Comparison of ENCODE assay signal across 20 cellular contexts in genomic region chr7:137485818-137486217, GRCh38.
DNase-seq lines count a peak whose midpoint lies in the region; ATAC-seq, FAIRE-seq and TF ChIP-seq lines count a peak whose summit lies in the region.
"Had no signal": no experiment of that assay in that cellular context is flagged by ENCODE, and none has a peak within 500 bp of the region (broad histone marks: within the 10 kb centered on the region; RNA-seq: fewer than 3 reads in every experiment).

No MANE protein-coding gene starts in this region.

- H3K4me2 ChIP-seq in GM12878 (ENCODE audit: control insufficient read depth, insufficient read depth) (no peak overlapping the region), H1 (ENCODE audit: insufficient read depth in 1 of 2, low read depth in 2 of 2, low read length in 2 of 2) (no peak overlapping the region), neuronal stem cell (ENCODE audit: insufficient read depth, low read length, poor library complexity, severe bottlenecking) (no peak overlapping the region)
- H3K4me2 ChIP-seq: A549; BLaER1 treated with 17β-estradiol and CSF1 and Interleukin-3, amounts not matched to agents 10 nM and 100 nM had no signal

- SMC1A ChIA-PET in GM12878 (lab: Charles Lee; ENCODE audit: uncharacterized antibody, unreplicated experiment) = interaction anchor here (2.1 to 2.7 kb wide), 2 partner anchors 9 to 18 kb away, joined by 13 read pairs; no protein-coding TSS in a partner anchor

- H2BK15ac ChIP-seq in H1 (ENCODE audit: low read length) (no peak overlapping the region), neuronal stem cell (ENCODE audit: low read length) (no peak overlapping the region)

- H2AFZ ChIP-seq in GM12878 (ENCODE audit: control insufficient read depth, low read depth, low read length) (no peak overlapping the region), H1 (ENCODE audit: low read length) (no peak overlapping the region), neuronal stem cell (ENCODE audit: low read length) (no peak overlapping the region)

- no peaks in the 10 kb centered on the region for H3K9me3 ChIP-seq in GM12878 (replicated peaks; ENCODE audit: control insufficient read depth, insufficient read depth, low read length)
- H3K9me3 ChIP-seq in H1 (ENCODE audit: insufficient read depth in 2 of 2, low read depth in 1 of 2, low read length in 1 of 2) = peaks cover 0 to 3% of the 10 kb centered on the region in 2 experiments; a peak in 1 of 4 replicates
- no peaks in the 10 kb centered on the region for H3K9me3 ChIP-seq in neuronal stem cell (replicated peaks in 1 of 2; ENCODE audit: control insufficient read depth in 2 of 2, insufficient read depth in 1 of 2, low read depth in 1 of 2, low read length in 2 of 2)
- H3K9me3 ChIP-seq: A549, Caco-2 had no signal

- H3K79me1 ChIP-seq in H1 (ENCODE audit: low read depth, low read length) (no peaks in the 10 kb centered on the region), neuronal stem cell (ENCODE audit: low read depth, low read length) (no peaks in the 10 kb centered on the region)

- ATAC-seq in GM12878 (no peak), GM21447 (IDR thresholded peaks at IDR 0.05; ENCODE audit: unreplicated experiment) (no peak), HG02763 (IDR thresholded peaks at IDR 0.05; ENCODE audit: unreplicated experiment) (no peak)
- ATAC-seq: A549; CD8-positive, alpha-beta T cell had no signal

- no peak for FAIRE-seq in GM12878 (lab: Jason Lieb, UNC)
- FAIRE-seq in H1 (lab: Jason Lieb, UNC) = peak; percentile 7
- FAIRE-seq: A549, D721Med, G401.6, GM12892, GM18507 had no signal

- H4K20me1 ChIP-seq in GM12878 (ENCODE audit: control insufficient read depth, insufficient read depth) (no peaks in the 10 kb centered on the region), H1 (replicated peaks in 1 of 2; ENCODE audit: control insufficient read depth in 1 of 2, insufficient read depth in 2 of 2, low read length in 2 of 2) (no peaks in the 10 kb centered on the region)
- H4K20me1 ChIP-seq: BLaER1 treated with 17β-estradiol and CSF1 and Interleukin-3, amounts not matched to agents 10 nM and 100 nM had no signal

- H3K4ac ChIP-seq in H1 (replicated peaks; ENCODE audit: insufficient read length, low read depth, low read length) (no peak overlapping the region), neuronal stem cell (ENCODE audit: low read length) (no peak overlapping the region)

- POLR2A ChIA-PET in GM12878 (lab: Charles Lee) (no interaction called here), H1 (lab: Charles Lee; ENCODE audit: partially characterized antibody) (no interaction called here)

- H3K18ac ChIP-seq in H1 (ENCODE audit: extremely low read depth, low read length) (no peak overlapping the region), neuronal stem cell (ENCODE audit: low read length) (no peak overlapping the region)

- H3K36me3 ChIP-seq in GM12878 (ENCODE audit: control insufficient read depth in 2 of 2, insufficient read depth in 2 of 2, low read length in 1 of 2) = no peaks in the 10 kb centered on the region
- no peaks in the 10 kb centered on the region for H3K36me3 ChIP-seq in H1 (ENCODE audit: control insufficient read depth in 2 of 4, insufficient read depth in 4 of 4, low read length in 3 of 4)
- no peaks in the 10 kb centered on the region for H3K36me3 ChIP-seq in neuronal stem cell (replicated peaks in 1 of 2; ENCODE audit: control insufficient read depth in 2 of 2, insufficient read depth in 2 of 2, low read length in 2 of 2)
- H3K36me3 ChIP-seq: BLaER1 treated with 17β-estradiol and CSF1 and Interleukin-3, amounts not matched to agents 10 nM and 100 nM had no signal

- DNase-seq in GM12878 (ENCODE audit: low read depth, low spot score) (no peak), H1 (ENCODE audit: low read depth in 1 of 2, low spot score in 2 of 2) (no peak), neuronal stem cell (ENCODE audit: low spot score) (peak; percentile 17)
- DNase-seq: AML-193; Caco-2; Calu3; CD4-positive, alpha-beta T cell; CD8-positive, alpha-beta T cell; DMS79 treated with DMSO at 0.1 percent for 48 hours; GF-D8 had no signal

- H3K27ac ChIP-seq in GM12878 (ENCODE audit: control insufficient read depth, insufficient read depth) (no peak overlapping the region), H1 (ENCODE audit: low read depth, low read length) (no peak overlapping the region), neuronal stem cell (replicated peaks; ENCODE audit: low read length) (no peak overlapping the region)
- H3K27ac ChIP-seq: 22Rv1; A549; BLaER1 treated with 17β-estradiol and CSF1 and Interleukin-3, amounts not matched to agents 10 nM and 100 nM; C4-2B had no signal

- TF ChIP-seq CTCF in GM12878 (IDR thresholded peaks at IDR 0.05 in 2 of 3, conservative IDR thresholded peaks at IDR 0.05 in 1 of 3; ENCODE audit: control insufficient read depth in 2 of 3, extremely low read depth in 1 of 3, insufficient read depth in 1 of 3, low read depth in 3 of 3, low read length in 3 of 3) = no peak
- TF ChIP-seq CTCF in H1 (IDR thresholded peaks at IDR 0.05; ENCODE audit: control extremely low read depth in 1 of 3, insufficient read depth in 1 of 3, low read depth in 1 of 3, low read length in 3 of 3) = no peak

- no peak overlapping the region for H3K56ac ChIP-seq in H1 (replicated peaks; ENCODE audit: insufficient read length, low read depth, low read length)

- H2AK5ac ChIP-seq in H1 (ENCODE audit: low read depth, low read length) = no peak overlapping the region
- H2AK5ac ChIP-seq in neuronal stem cell (ENCODE audit: low read depth, low read length) = no peak overlapping the region

- H2BK5ac ChIP-seq in H1 (ENCODE audit: low read depth, low read length) = no peak overlapping the region
- H2BK5ac ChIP-seq in neuronal stem cell (ENCODE audit: low read length) = no peak overlapping the region

- no TSS peak for BruUV-seq in GM12878 (replicated peaks; lab: Mats Ljungman, UMichigan)

- TF ChIP-seq EP300 in GM12878 (IDR thresholded peaks at IDR 0.05; ENCODE audit: borderline replicate concordance in 1 of 2, control insufficient read depth in 1 of 2, low read depth in 2 of 2, low read length in 2 of 2) (no peak), H1 (IDR thresholded peaks at IDR 0.05; ENCODE audit: borderline replicate concordance in 1 of 2, low read depth in 2 of 2, low read length in 2 of 2) (no peak)

- H3K27me3 ChIP-seq in GM12878 (replicated peaks in 1 of 2; ENCODE audit: control insufficient read depth in 2 of 2, insufficient read depth in 2 of 2, low read length in 1 of 2) (no peaks in the 10 kb centered on the region), H1 (replicated peaks in 1 of 4; ENCODE audit: control insufficient read depth in 3 of 4, extremely low read depth in 1 of 4, insufficient read depth in 3 of 4, low read length in 3 of 4) (no peaks in the 10 kb centered on the region), neuronal stem cell (ENCODE audit: control insufficient read depth in 3 of 3, insufficient read depth in 3 of 3, low read depth in 1 of 3, low read length in 3 of 3) (no peaks in the 10 kb centered on the region)
- H3K27me3 ChIP-seq: BLaER1 treated with 17β-estradiol and CSF1 and Interleukin-3, amounts not matched to agents 10 nM and 100 nM had no signal

- TF ChIP-seq POLR2A in GM12878 (IDR thresholded peaks at IDR 0.05; ENCODE audit: low read depth, low read length) = no peak
- TF ChIP-seq POLR2A in H1 (IDR thresholded peaks at IDR 0.05; ENCODE audit: control extremely low read depth in 1 of 2, low read depth in 2 of 2, low read length in 2 of 2) = no peak

- H2BK120ac ChIP-seq in H1 (replicated peaks; ENCODE audit: low read depth, low read length) (no peak overlapping the region), neuronal stem cell (ENCODE audit: low read depth, low read length) (no peak overlapping the region)

- H2BK12ac ChIP-seq in H1 (ENCODE audit: low read depth, low read length) (no peak overlapping the region), neuronal stem cell (ENCODE audit: low read length) (no peak overlapping the region)

- H4K5ac ChIP-seq in H1 (ENCODE audit: insufficient read length, low read depth, low read length) = no peak overlapping the region

- H3K4me1 ChIP-seq in GM12878 (ENCODE audit: control insufficient read depth, insufficient read depth, low read length) (no peaks in the 10 kb centered on the region), H1 (replicated peaks in 1 of 4; ENCODE audit: control insufficient read depth in 3 of 4, insufficient read depth in 4 of 4, low read length in 3 of 4) (no peaks in the 10 kb centered on the region; a peak in 1 of 7 replicates), neuronal stem cell (ENCODE audit: control insufficient read depth in 2 of 2, insufficient read depth in 1 of 2, low read depth in 1 of 2, low read length in 2 of 2) (peaks cover 0 to 8% of the 10 kb centered on the region in 2 donors)
- H3K4me1 ChIP-seq: A549; BLaER1 treated with 17β-estradiol and CSF1 and Interleukin-3, amounts not matched to agents 10 nM and 100 nM; Caco-2 had no signal

- H3K79me2 ChIP-seq in GM12878 (ENCODE audit: control insufficient read depth, insufficient read depth, low read length) (no peaks in the 10 kb centered on the region), H1 (ENCODE audit: control insufficient read depth in 1 of 2, insufficient read depth in 2 of 2, low read length in 2 of 2) (no peaks in the 10 kb centered on the region)

- H4K91ac ChIP-seq in H1 (replicated peaks; ENCODE audit: insufficient read length, low read length) (no peak overlapping the region), neuronal stem cell (ENCODE audit: low read depth, low read length, poor library complexity) (no peak overlapping the region)

- H3K4me3 ChIP-seq in GM12878 = no peak overlapping the region
- H3K4me3 ChIP-seq in H1 (ENCODE audit: extremely low read depth in 1 of 4, insufficient read depth in 2 of 4, low read depth in 3 of 4, low read length in 4 of 4) = no peak overlapping the region
- H3K4me3 ChIP-seq in neuronal stem cell (ENCODE audit: low read length in 2 of 2) = no peak overlapping the region
- H3K4me3 ChIP-seq: A549; BLaER1 treated with 17β-estradiol and CSF1 and Interleukin-3, amounts not matched to agents 10 nM and 100 nM had no signal

- H3K23ac ChIP-seq in H1 (ENCODE audit: insufficient read length) (no peak overlapping the region), neuronal stem cell (ENCODE audit: low read depth, low read length, poor library complexity) (no peak overlapping the region)

- H3K9ac ChIP-seq in GM12878 (ENCODE audit: control insufficient read depth, insufficient read depth, low read length) (no peak overlapping the region), H1 (replicated peaks in 1 of 4; ENCODE audit: extremely low read depth in 1 of 4, low read depth in 3 of 4, low read length in 3 of 4) (no peak overlapping the region), neuronal stem cell (ENCODE audit: low read depth, low read length, poor library complexity) (no peak overlapping the region)
- H3K9ac ChIP-seq: BLaER1 treated with 17β-estradiol and CSF1 and Interleukin-3, amounts not matched to agents 10 nM and 100 nM had no signal

- TF ChIP-seq RAD21 in GM12878 (IDR thresholded peaks at IDR 0.05; ENCODE audit: insufficient read depth, low read depth, low read length) = no peak
- no peak for TF ChIP-seq RAD21 in H1 (IDR thresholded peaks at IDR 0.05 in 1 of 2, conservative IDR thresholded peaks at IDR 0.05 in 1 of 2; ENCODE audit: low read depth in 2 of 2, low read length in 2 of 2)

- no peak overlapping the region for H4K8ac ChIP-seq in H1 (ENCODE audit: extremely low read depth, insufficient read depth, low read length)
- H4K8ac ChIP-seq in neuronal stem cell (ENCODE audit: low read depth, low read length) = no peak overlapping the region

- no peaks in the 10 kb centered on the region for H3K23me2 ChIP-seq in H1 (ENCODE audit: low read depth, low read length)

- WGBS in GM12878 (ENCODE audit: insufficient coverage, insufficient replicate concordance, low lambda C conversion rate, missing lambda C conversion rate) = 2% methylated on average over 2 of the region's 2 CpGs
- WGBS in H1 (ENCODE audit: extremely low coverage in 1 of 2, insufficient coverage in 1 of 2, insufficient read length in 1 of 2, insufficient replicate concordance in 2 of 2, low coverage in 1 of 2, low lambda C conversion rate in 2 of 2, missing lambda C conversion rate in 1 of 2), 2 experiments = 79% methylated on average over 2 of the region's 2 CpGs; no CpG with 5 or more reads in 1 of the 2 experiments
- whole genome bisulfite sequencing in neuronal stem cell (ENCODE audit: extremely low coverage in 2 of 2, insufficient read length in 2 of 2, insufficient replicate concordance in 1 of 2), 2 donors = no CpG with 5 or more reads among the region's 2 CpGs

- no peak overlapping the region for H2BK20ac ChIP-seq in H1 (ENCODE audit: low read length)

- H3K14ac ChIP-seq in H1 (ENCODE audit: insufficient read length) (no peak overlapping the region), neuronal stem cell (ENCODE audit: low read length) (no peak overlapping the region)

- intact Hi-C loops in GM12878 (cut with micrococcal nuclease; ENCODE audit: unreplicated experiment) = no loop called here

- RAD21 ChIA-PET in GM12878 (lab: Charles Lee; ENCODE audit: unreplicated experiment) = no interaction called here

- CTCF ChIA-PET in GM12878 (lab: Yijun Ruan, JAX) (interaction anchor here (0.6 to 0.7 kb wide), 2 partner anchors 18 to 106 kb away, joined by 3 to 6 read pairs; no protein-coding TSS in a partner anchor), H1 (lab: Charles Lee; ENCODE audit: partially characterized antibody) (interaction anchor here (0.7 to 3.1 kb wide), 5 partner anchors 13 to 478 kb away, joined by 3 to 11 read pairs (median 4); no protein-coding TSS in a partner anchor)

- in situ Hi-C loops in GM12878 (cut with MboI) = no loop called here
